8 cellular contexts compared by ENCODE assay signal in genomic region chr17:4739122-4740024, GRCh38. TPM values are rescaled to one million over a fixed set of nuclear protein-coding genes. Genes with fewer than 3 reads are reported as not detected.
DNase-seq lines count a peak whose midpoint lies in the region; ATAC-seq and TF ChIP-seq lines count a peak whose summit lies in the region.

A gene with protein sequence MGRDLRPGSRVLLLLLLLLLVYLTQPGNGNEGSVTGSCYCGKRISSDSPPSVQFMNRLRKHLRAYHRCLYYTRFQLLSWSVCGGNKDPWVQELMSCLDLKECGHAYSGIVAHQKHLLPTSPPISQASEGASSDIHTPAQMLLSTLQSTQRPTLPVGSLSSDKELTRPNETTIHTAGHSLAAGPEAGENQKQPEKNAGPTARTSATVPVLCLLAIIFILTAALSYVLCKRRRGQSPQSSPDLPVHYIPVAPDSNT (minus strand): TSS chr17:4739928. CDS start chr17:4739339, 589 bp downstream.
Gene ZMYND15, plus strand, starts transcription at chr17:4739833. Its CDS starts 716 bp downstream, at chr17:4740549.

- peak within 1 kb of the TSS; percentile 76 for H3K9ac ChIP-seq in skeletal muscle satellite cell (ENCODE audit: low read depth, low read length)

- DNase-seq in BJ (ENCODE audit: low read depth) = no peak
- no peak for DNase-seq in HFF-Myc (ENCODE audit: extremely low read depth, low read depth)
- peak; percentile 22 to 74 (median 58) for DNase-seq in T-cell
- DNase-seq in SIG-M5 treated with dmso at 0.1 percent for 504 hours (lab: John Stamatoyannopoulos, UW; ENCODE audit: unreplicated experiment) = no peak

- CTCF ChIA-PET in BJ (lab: Yijun Ruan, JAX) = no interaction called here
- CTCF ChIA-PET in T-cell (lab: Charles Lee) = no interaction called here

- peak; percentile 64 to 78 (median 68) for ATAC-seq in T-cell (replicated peaks in 1 of 4)
- no peak for ATAC-seq in HG03378 (IDR thresholded peaks at IDR 0.05; ENCODE audit: unreplicated experiment)

- H3K27me3 Mint-ChIP-seq in T-cell (peaks cover 4 to 19% of the 10 kb centered on the region in 2 donors), brain (peaks cover 88% of the 10 kb centered on the region)

- H3K9me3 ChIP-seq in iPS-18c (ENCODE audit: control insufficient read depth, insufficient read depth, low read length) = peaks cover 2% of the 10 kb centered on the region
- no peaks in the 10 kb centered on the region for H3K9me3 ChIP-seq in skeletal muscle satellite cell (replicated peaks; ENCODE audit: low read length)

- H3K4me1 ChIP-seq in skeletal muscle satellite cell (ENCODE audit: control insufficient read depth, insufficient read depth, low read length) = peaks cover 7% of the 10 kb centered on the region

- H3K36me3 Mint-ChIP-seq in T-cell = no peaks in the 10 kb centered on the region
- H3K36me3 Mint-ChIP-seq in brain = no peaks in the 10 kb centered on the region

- TF ChIP-seq CTCF in BJ (IDR thresholded peaks at IDR 0.05; ENCODE audit: insufficient read depth, low read depth, low read length) (no peak), HFF-Myc (IDR thresholded peaks at IDR 0.05; ENCODE audit: low read depth, low read length, missing control alignments) (no peak), brain (conservative IDR thresholded peaks at IDR 0.05) (no peak)

- H3K27ac Mint-ChIP-seq in T-cell (peak within 1 kb of the TSS; percentile 63 to 73), brain (peak within 1 kb of the TSS in 1 of 5 experiments; percentile 63)

- H3K4me2 ChIP-seq in skeletal muscle satellite cell (ENCODE audit: low read length) = peak within 1 kb of the TSS; percentile 95

- H3K4me3 ChIP-seq in BJ (ENCODE audit: low read depth, low read length) = peak within 1 kb of the TSS; percentile 70
- peak within 1 kb of the TSS; percentile 59 for H3K4me3 ChIP-seq in HFF-Myc (replicated peaks; ENCODE audit: low read depth, low read length)
- peak within 1 kb of the TSS; percentile 67 for H3K4me3 ChIP-seq in iPS-18c (ENCODE audit: insufficient read depth, low read depth, low read length)
- peak within 1 kb of the TSS; percentile 81 for H3K4me3 ChIP-seq in skeletal muscle satellite cell (ENCODE audit: low read length)

- H3K4me3 Mint-ChIP-seq in T-cell (peak within 1 kb of the TSS; percentile 81 to 88 (median 84)), brain (peak within 1 kb of the TSS; percentile 80 to 89 (median 82))

- H3K36me3 ChIP-seq in BJ (ENCODE audit: control insufficient read depth, insufficient read depth, low read length) (no peaks in the 10 kb centered on the region), skeletal muscle satellite cell (ENCODE audit: insufficient read depth, low read length) (no peaks in the 10 kb centered on the region)

- POLR2A ChIA-PET in BJ (lab: Charles Lee) = no interaction called here
- POLR2A ChIA-PET in T-cell (lab: Charles Lee) = no interaction called here

- H3K9me3 Mint-ChIP-seq in T-cell = no peaks in the 10 kb centered on the region
- H3K9me3 Mint-ChIP-seq in brain = peaks cover 0 to 3% (median 0%) of the 10 kb centered on the region in 5 experiments

- peaks cover 13 to 21% (median 17%) of the 10 kb centered on the region in 3 donors for H3K4me1 Mint-ChIP-seq in T-cell
- peaks cover 13% of the 10 kb centered on the region for H3K4me1 Mint-ChIP-seq in brain

- H3K27me3 ChIP-seq in BJ (ENCODE audit: control insufficient read depth, insufficient read depth, low read length) (peaks cover 18% of the 10 kb centered on the region), skeletal muscle satellite cell (ENCODE audit: control insufficient read depth, insufficient read depth, low read length) (peaks cover 54% of the 10 kb centered on the region)

RNA-seq across cellular contexts. Expression of the first gene that starts in this region (rescaled TPM):
- polyA plus RNA-seq in BJ (2011; rRNA removed) = 2.2 and 3.3 TPM in 2 replicates
- polyA minus RNA-seq in BJ (2011; rRNA and poly(A)+ RNA removed) = 0.62 and 2.4 TPM in 2 replicates
- total RNA-seq in T-cell = 10 to 100 TPM in 1 of 5 donors, 1 to 10 TPM in 4; 2.5 to 11.2 (median 3.1) TPM
- 10.9 TPM for polyA plus RNA-seq in brain (ENCODE audit: insufficient read depth, low read depth, low replicate concordance)
- total RNA-seq in skeletal muscle satellite cell (2012; rRNA removed) = 1.3 and 3.3 TPM in 2 replicates

RNA-seq across cellular contexts. Expression of gene ZMYND15, which starts in this region (rescaled TPM):
- polyA plus RNA-seq in BJ (2011; rRNA removed) (0.13 TPM in 1 of 2 replicates, not detected in the other), brain (ENCODE audit: insufficient read depth, low read depth, low replicate concordance) (0.42 TPM)
- not detected in 2 replicates for polyA minus RNA-seq in BJ (2011; rRNA and poly(A)+ RNA removed)
- 1 to 10 TPM in 1 of 5 donors, under 1 TPM in 4; 0.29 to 1.4 (median 0.44) TPM for total RNA-seq in T-cell
- total RNA-seq in skeletal muscle satellite cell (2012; rRNA removed) = under 0.01 TPM in 1 of 2 replicates, not detected in the other

Comparison
In these comparisons a context has a peak if more than half of its experiments do, and no peak if none do; other contexts are left out.
1. DNase-seq: peak in T-cell (34 of 34); none in BJ (single experiment), HFF-Myc (single experiment) and SIG-M5 treated with dmso at 0.1 percent for 504 hours (single experiment).
2. Peak in every context shown above with its lines, with median percentiles within 50 percentile points of each other: H3K4me3 ChIP-seq.